Comparison of ENCODE assay signal across 8 cellular contexts in genomic region chr15:85858586-85859375, GRCh38.
DNase-seq lines count a peak whose midpoint lies in the region; ATAC-seq, FAIRE-seq and TF ChIP-seq lines count a peak whose summit lies in the region.

No MANE protein-coding gene starts in this region.

- peak; percentile 81 for ATAC-seq in HG02970 (IDR thresholded peaks at IDR 0.05; ENCODE audit: low FRiP score, unreplicated experiment)

- in situ Hi-C loops in T47D (cut with HindIII; ENCODE audit: low pct_unique_long_range_greater_than_20kb, low sequenced_read_pairs): no loop called here

- FAIRE-seq in GM18507 (lab: Jason Lieb, UNC): peak; percentile 75

- H3K36me3 ChIP-seq in WERI-Rb-1: no peaks in the 10 kb centered on the region

- peak; percentile 93 for TF ChIP-seq CTCF in WERI-Rb-1 (IDR thresholded peaks at IDR 0.05; ENCODE audit: low read depth, low read length)

- peak; percentile 51 for DNase-seq in 8988T
- peak; percentile 35 for DNase-seq in GM18507 (ENCODE audit: extremely low spot score, insufficient read length, low read depth)
- peak; percentile 12 to 56 for DNase-seq in NCI-H1930 (lab: John Stamatoyannopoulos, UW)
- peak; percentile 83 for DNase-seq in WERI-Rb-1
- peak; percentile 46 to 81 for DNase-seq in T47D (ENCODE audit: low read depth in 1 of 2, low spot score in 1 of 2)
- peak; percentile 83 for DNase-seq in inferior parietal cortex (ENCODE audit: extremely low spot score)
- peak; percentile 51 to 64 for DNase-seq in stimulated activated CD4-positive, alpha-beta T cell treated with anti-CD3 and anti-CD28 coated beads, Interleukin-1b, Interleukin-23, amount 100 ng/mL, for 1 hour (ENCODE audit: low read depth in 2 of 2)

- no peaks in the 10 kb centered on the region for H3K9me3 ChIP-seq in WERI-Rb-1 (ENCODE audit: severe bottlenecking)

- peaks cover 12% of the 10 kb centered on the region for H3K27me3 ChIP-seq in WERI-Rb-1 (ENCODE audit: insufficient read depth, low read depth, severe bottlenecking)

- H3K27ac ChIP-seq in WERI-Rb-1: no peak overlapping the region

- H3K4me3 ChIP-seq in WERI-Rb-1 (ENCODE audit: low read depth, low read length): peak overlapping the region; percentile 11; the same call in 1 of the 2 replicates
